12 cellular contexts compared by ENCODE assay signal in genomic region chr1:100277866-100278265, GRCh38. TPM values are rescaled to one million over a fixed set of nuclear protein-coding genes. Genes with fewer than 3 reads are reported as not detected.
DNase-seq lines count a peak whose midpoint lies in the region; ATAC-seq, FAIRE-seq and TF ChIP-seq lines count a peak whose summit lies in the region.
"Had no signal": no experiment of that assay in that cellular context is flagged by ENCODE, and none has a peak within 500 bp of the region (broad histone marks: within the 10 kb centered on the region; RNA-seq: fewer than 3 reads in every experiment).

No MANE protein-coding gene starts in this region.

- TF ChIP-seq EP300 in K562 (IDR thresholded peaks at IDR 0.05; ENCODE audit: low read length): no peak

- no peaks in the 10 kb centered on the region for H4K20me1 ChIP-seq in K562 (replicated peaks; ENCODE audit: control insufficient read depth, insufficient read depth, low read length)

- ATAC-seq in K562 (peak; percentile 72; the same call in 2 of the 3 replicates), HG02938 (IDR thresholded peaks at IDR 0.05; ENCODE audit: unreplicated experiment) (no peak)

- H3K27me3 ChIP-seq in K562 (ENCODE audit: control insufficient read depth in 2 of 2, insufficient read depth in 2 of 2, low read length in 2 of 2): no peaks in the 10 kb centered on the region
- H3K27me3 ChIP-seq: esophagus squamous epithelium had no signal

- no peak overlapping the region for H2AFZ ChIP-seq in K562 (ENCODE audit: low read depth, low read length)

- WGBS in K562 (ENCODE audit: insufficient coverage, low coverage, missing lambda C conversion rate): 38% methylated on average over 1 of the region's 1 CpG

- no peaks in the 10 kb centered on the region; the same call in 1 of the 2 replicates for H3K9me3 ChIP-seq in K562 (replicated peaks; ENCODE audit: control insufficient read depth, insufficient read depth, low read depth, low read length)
- H3K9me3 ChIP-seq: esophagus squamous epithelium had no signal

- CTCF ChIA-PET in K562 (lab: Yijun Ruan, JAX; ENCODE audit: low intra/inter-chr PET ratio): interaction anchor here (0.5 to 0.6 kb wide), 2 partner anchors 71 to 88 kb away, joined by 3 read pairs; no protein-coding TSS in a partner anchor

- peak in 5 of 6 experiments; percentile 1 to 38 (median 11) for DNase-seq in stimulated activated naive CD4-positive, alpha-beta T cell (lab: John Stamatoyannopoulos, UW)
- DNase-seq in stimulated activated naive CD4-positive, alpha-beta T cell treated with Interleukin-2 at 50 U/mL for 16 hours (lab: John Stamatoyannopoulos, UW): no peak
- DNase-seq in SK-MEL-5 (ENCODE audit: low read depth, low spot score) (peak; percentile 42), K562 (ENCODE audit: extremely low read depth in 1 of 4, low spot score in 3 of 4) (peak in 2 of 4 experiments; percentile 21), GM10266 (ENCODE audit: extremely low spot score) (no peak), D721Med (ENCODE audit: insufficient read length, low spot score) (no peak), AG08395 (ENCODE audit: low spot score) (no peak)
- DNase-seq: activated naive CD8-positive, alpha-beta T cell treated with anti-CD3 and anti-CD28 coated beads, Interleukin-2, amount 10 ng/mL, durations not matched to agents 7 days and 5 days; esophagus squamous epithelium; NCI-H345 had no signal

- no peaks in the 10 kb centered on the region for H3K9me1 ChIP-seq in K562 (ENCODE audit: control insufficient read depth, insufficient read depth, low read length)

- no peak overlapping the region for H3K4me3 ChIP-seq in K562
- H3K4me3 ChIP-seq: esophagus squamous epithelium had no signal

- peaks cover 5% of the 10 kb centered on the region; the same call in 1 of the 3 replicates for H3K79me2 ChIP-seq in K562 (ENCODE audit: control insufficient read depth, insufficient read depth, low read length)

- in situ Hi-C loops in SK-MEL-5 (cut with HindIII; ENCODE audit: low pct_unique_long_range_greater_than_20kb, low sequenced_read_pairs) (no loop called here), K562 (cut with MboI) (no loop called here)

- H3K27ac ChIP-seq in K562 (ENCODE audit: extremely low read depth, low read depth, low read length): no peak overlapping the region
- H3K27ac ChIP-seq: esophagus squamous epithelium, RWPE1 had no signal

- peaks cover 98% of the 10 kb centered on the region for H3K36me3 ChIP-seq in K562 (ENCODE audit: control insufficient read depth, insufficient read depth, low read length)

- POLR2A ChIA-PET in K562 (lab: Yijun Ruan, JAX): no interaction called here

- H3K9ac ChIP-seq in K562 (ENCODE audit: insufficient read depth in 1 of 2, low read depth in 2 of 2, low read length in 2 of 2): no peak overlapping the region

- H3K4me2 ChIP-seq in K562 (ENCODE audit: insufficient read depth, low read length): no peak overlapping the region

- FAIRE-seq in K562 (lab: Jason Lieb, UNC) (peak; percentile 37), D721Med (lab: Jason Lieb, UNC) (no peak)

- no TSS peak for BruUV-seq in K562 (replicated peaks; lab: Mats Ljungman, UMichigan)

- intact Hi-C loops in K562 (cut with micrococcal nuclease): loop anchor here (5.0 kb wide), 1 partner anchor 179 kb away; no protein-coding TSS in a partner anchor

- TF ChIP-seq POLR2A in K562 (conservative IDR thresholded peaks at IDR 0.05): no peak

- TF ChIP-seq CTCF in K562 (IDR thresholded peaks at IDR 0.05 in 2 of 3, conservative IDR thresholded peaks at IDR 0.05 in 1 of 3; ENCODE audit: insufficient read depth in 2 of 3, low read depth in 1 of 3, low read length in 3 of 3) (peak; percentile 22 to 42 (median 22); a peak in 3 of 6 replicates), GM10266 (IDR thresholded peaks at IDR 0.05; ENCODE audit: control insufficient read depth, insufficient read depth, low read depth, missing control alignments) (no peak), D721Med (IDR thresholded peaks at IDR 0.05; ENCODE audit: insufficient read depth, missing control alignments) (no peak)

- no peaks in the 10 kb centered on the region for H3K4me1 ChIP-seq in K562 (replicated peaks in 1 of 2; ENCODE audit: control insufficient read depth in 2 of 2, insufficient read depth in 2 of 2, low read length in 2 of 2)
- H3K4me1 ChIP-seq: esophagus squamous epithelium had no signal

- peak in 1 of 2 experiments; percentile 47; a peak in 3 of 4 replicates for TF ChIP-seq RAD21 in K562 (CRISPR knock-in tag; conservative IDR thresholded peaks at IDR 0.05 in 1 of 2, IDR thresholded peaks at IDR 0.05 in 1 of 2)

TF ChIP-seq in K562, 482 proteins besides CTCF, POLR2A, EP300 and RAD21:
- TF ChIP-seq ARNT (IDR thresholded peaks at IDR 0.05): no peak
- peak; percentile 34; the same call in 1 of the 2 replicates for TF ChIP-seq HMBOX1 (IDR thresholded peaks at IDR 0.05)
- 0 out of 2 replicates have a peak, but pooled peaks have one; percentile 47 for TF ChIP-seq ZNF766 (CRISPR knock-in tag; conservative IDR thresholded peaks at IDR 0.05)
- no peak for TF ChIP-seq ZNF512 (tag; IDR thresholded peaks at IDR 0.05)
- TF ChIP-seq NFIX (CRISPR knock-in tag; IDR thresholded peaks at IDR 0.05; ENCODE audit: low read depth): no peak
- no peak for TF ChIP-seq TAF15 (IDR thresholded peaks at IDR 0.05; ENCODE audit: low read depth, low read length)
TF ChIP-seq in K562: peak in this region for 2.

RNA-seq across cellular contexts. Expression of gene RTCA, which starts 11.8 kb away (rescaled TPM):
- total RNA-seq in SK-MEL-5 (2014; rRNA removed; shearing (Covaris generic)): 48.7 and 53.2 TPM in 2 replicates
- polyA plus RNA-seq in SK-MEL-5 (2015; cell fraction: cytosol; rRNA removed): 39.2 and 42.8 TPM in 2 replicates
- polyA plus RNA-seq in SK-MEL-5 (2015; cell fraction: nucleus; rRNA removed): 38.0 and 42.2 TPM in 2 replicates
- 46.7 and 59.6 TPM in 2 replicates for total RNA-seq in K562 (2011; cell fraction: chromatin; rRNA removed; ENCODE audit: low replicate concordance)
- 40.4 and 45.0 TPM in 2 replicates for total RNA-seq in K562 (2011; cell fraction: nucleolus; rRNA removed)
- 42.6 and 56.6 TPM in 2 replicates for total RNA-seq in K562 (2011; cell fraction: nucleoplasm; rRNA removed)
- 45.8 and 47.8 TPM in 2 replicates for total RNA-seq in K562 (2014; rRNA removed)
- 40.6 and 48.1 TPM in 2 replicates for total RNA-seq in K562 (2014; rRNA removed; fragmentation: Illumina TruSeq; extraction: Trizol)
- 38.5 and 43.3 TPM in 2 replicates for total RNA-seq in K562 (2015; rRNA removed; fragmentation: Illumina TruSeq; extraction: Trizol)
- 43.2 and 44.3 TPM in 2 replicates for total RNA-seq in K562 (2021)
- polyA plus RNA-seq in K562 (2011; rRNA removed): 46.6 and 57.2 TPM in 2 replicates
- polyA plus RNA-seq in K562 (2011; cell fraction: cytosol; rRNA removed): 15.5 and 28.2 TPM in 2 replicates
- polyA plus RNA-seq in K562 (2011; cell fraction: nucleus; rRNA removed): 27.5 and 31.1 TPM in 2 replicates
- polyA plus RNA-seq in K562 (2012): 43.2 and 65.0 TPM in 2 replicates
- polyA plus RNA-seq in K562 (2014; fragmentation: Illumina TruSeq; extraction: Trizol): 33.2 and 37.5 TPM in 2 replicates
- 10 to 100 TPM; 11.6 to 13.1 TPM for polyA plus RNA-seq in K562 (2014; fragmentation: Nextera tagmentation; extraction: Ambion mirVana)
- 46.3 and 51.4 TPM in 2 replicates for polyA plus RNA-seq in K562 (2014; rRNA removed)
- polyA minus RNA-seq in K562 (2011; rRNA and poly(A)+ RNA removed): 46.3 and 59.5 TPM in 2 replicates
- 18.6 and 19.3 TPM in 2 replicates for polyA minus RNA-seq in K562 (2011; cell fraction: cytosol; rRNA and poly(A)+ RNA removed)
- 37.7 and 58.6 TPM in 2 replicates for polyA minus RNA-seq in K562 (2011; cell fraction: nucleus; rRNA and poly(A)+ RNA removed)

RNA-seq across cellular contexts. Expression of gene DBT, which starts 28.2 kb away (rescaled TPM):
- total RNA-seq in SK-MEL-5 (2014; rRNA removed; shearing (Covaris generic)): 3.6 and 4.9 TPM in 2 replicates
- 3.8 and 4.4 TPM in 2 replicates for polyA plus RNA-seq in SK-MEL-5 (2015; cell fraction: cytosol; rRNA removed)
- polyA plus RNA-seq in SK-MEL-5 (2015; cell fraction: nucleus; rRNA removed): 4.4 and 5.5 TPM in 2 replicates
- 11.9 and 33.4 TPM in 2 replicates for total RNA-seq in K562 (2011; cell fraction: chromatin; rRNA removed; ENCODE audit: low replicate concordance)
- total RNA-seq in K562 (2011; cell fraction: nucleolus; rRNA removed): 5.0 and 6.2 TPM in 2 replicates
- 10.9 and 12.6 TPM in 2 replicates for total RNA-seq in K562 (2011; cell fraction: nucleoplasm; rRNA removed)
- total RNA-seq in K562 (2014; rRNA removed) (3.1 and 3.6 TPM in 2 replicates), K562 (2014; rRNA removed; fragmentation: Illumina TruSeq; extraction: Trizol) (13.5 and 17.5 TPM in 2 replicates), K562 (2015; rRNA removed; fragmentation: Illumina TruSeq; extraction: Trizol) (7.0 and 7.3 TPM in 2 replicates), K562 (2021) (9.1 and 9.5 TPM in 2 replicates)
- polyA plus RNA-seq in K562 (2011; rRNA removed) (10.9 and 12.1 TPM in 2 replicates), K562 (2014; fragmentation: Illumina TruSeq; extraction: Trizol) (6.1 and 7.7 TPM in 2 replicates), K562 (2014; fragmentation: Nextera tagmentation; extraction: Ambion mirVana) (1 to 10 TPM; 2.7 to 3.3 TPM), K562 (2014; rRNA removed) (4.1 and 5.0 TPM in 2 replicates)
- 1.5 and 3.3 TPM in 2 replicates for polyA plus RNA-seq in K562 (2011; cell fraction: cytosol; rRNA removed)
- polyA plus RNA-seq in K562 (2011; cell fraction: nucleus; rRNA removed): 4.2 and 5.2 TPM in 2 replicates
- polyA plus RNA-seq in K562 (2012): 4.4 and 8.1 TPM in 2 replicates
- 21.3 and 21.7 TPM in 2 replicates for polyA minus RNA-seq in K562 (2011; rRNA and poly(A)+ RNA removed)
- polyA minus RNA-seq in K562 (2011; cell fraction: cytosol; rRNA and poly(A)+ RNA removed): 2.6 and 4.8 TPM in 2 replicates
- polyA minus RNA-seq in K562 (2011; cell fraction: nucleus; rRNA and poly(A)+ RNA removed): 7.1 and 16.7 TPM in 2 replicates

Comparison
In these comparisons a context has a peak if more than half of its experiments do, and no peak if none do; other contexts are left out.
1. DNase-seq: peak in stimulated activated naive CD4-positive, alpha-beta T cell (5 of 6) and SK-MEL-5 (single experiment); none in stimulated activated naive CD4-positive, alpha-beta T cell treated with Interleukin-2 at 50 U/mL for 16 hours (single experiment), GM10266 (single experiment), D721Med (single experiment) and AG08395 (single experiment).
2. CTCF ChIP-seq: peak in K562 (3 of 3); none in GM10266 (single experiment) and D721Med (single experiment).